ENCODE assay signal across 10 cellular contexts in the genomic region with DNA sequence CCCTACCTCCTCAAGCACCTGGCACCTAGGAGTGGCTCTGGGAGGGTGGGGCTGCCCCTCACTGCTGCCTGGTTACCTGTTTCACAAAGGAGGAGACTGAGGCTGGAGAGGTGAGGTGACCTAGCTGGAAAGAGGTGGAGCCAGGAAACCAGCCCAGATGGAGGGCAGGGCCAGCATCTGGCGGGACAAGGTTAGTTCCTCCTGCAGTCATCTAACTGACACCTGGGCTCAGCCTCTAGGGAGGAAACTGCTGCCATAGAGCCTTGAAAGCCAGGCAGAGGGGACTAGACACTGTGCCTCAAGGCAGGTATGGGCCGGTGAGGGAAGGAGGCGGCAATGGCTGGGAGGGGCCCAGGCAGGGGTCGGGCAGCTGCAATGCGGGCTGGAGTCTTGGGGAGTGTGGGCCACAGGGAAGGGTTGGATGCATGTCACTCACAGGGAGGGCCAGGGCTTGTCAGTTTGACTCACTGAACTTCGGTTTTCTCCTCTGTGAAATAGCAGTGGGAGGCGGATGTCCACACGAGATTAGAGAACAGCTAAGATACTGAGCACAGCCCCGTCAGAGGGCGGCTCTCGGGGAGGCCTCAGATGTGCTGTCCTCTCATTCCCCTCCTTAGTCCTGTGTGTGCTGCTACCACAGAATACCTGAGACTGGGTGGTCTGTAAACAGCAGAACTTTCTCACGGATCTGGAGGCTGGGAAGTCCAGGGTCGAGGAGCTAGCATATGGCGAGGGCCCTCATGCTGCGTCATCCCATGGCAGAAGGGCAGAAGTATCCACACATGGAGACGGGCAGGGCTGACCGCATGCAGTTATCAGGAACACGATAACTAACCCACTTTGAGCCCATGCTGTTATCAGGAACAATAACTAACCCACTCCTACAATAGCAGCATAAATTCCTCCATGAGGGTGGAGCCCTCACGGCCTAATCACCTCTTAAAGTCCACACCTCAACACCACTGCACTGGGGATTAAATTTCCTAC. TPM values are rescaled to one million over a fixed set of nuclear protein-coding genes. Genes with fewer than 3 reads are reported as not detected.
A peak's percentile ranks its signal among the peaks of the same experiment; 100 is the strongest.
DNase-seq lines count a peak whose midpoint lies in the region; ATAC-seq and TF ChIP-seq lines count a peak whose summit lies in the region.
"Had no signal": no experiment of that assay in that cellular context is flagged by ENCODE, and none has a peak within 500 bp of the region (broad histone marks: within the 10 kb centered on the region; RNA-seq: fewer than 3 reads in every experiment).

No MANE protein-coding gene starts in this region.

- H3K9me3 ChIP-seq in BLaER1, result no peaks in the 10 kb centered on the region
- H3K9me3 ChIP-seq in mucosa of descending colon, result no peaks in the 10 kb centered on the region

- H3K4me3 ChIP-seq in BLaER1, result no peak overlapping the region; the same call in 1 of the 2 replicates
- no peak overlapping the region for H3K4me3 ChIP-seq in mucosa of descending colon

- peak overlapping the region; percentile 86 for H3K4me2 ChIP-seq in BLaER1

- H3K27ac ChIP-seq in BLaER1, result peak overlapping the region; percentile 80

- H3K36me3 ChIP-seq in BLaER1 (no peaks in the 10 kb centered on the region; the same call in 1 of the 2 replicates), mucosa of descending colon (ENCODE audit: low read depth) (no peaks in the 10 kb centered on the region)

- in situ Hi-C loops in ACHN (cut with HindIII; ENCODE audit: low pct_ligation_motif_present, low pct_unique_long_range_greater_than_20kb, low sequenced_read_pairs), result no loop called here

- peak in 74 of 76 experiments; percentile 67 to 94 (median 87) for DNase-seq in HUDEP-2 (lab: John Stamatoyannopoulos, UW; ENCODE audit: unreplicated experiment in 76 of 76)
- DNase-seq in amniotic epithelial cell (ENCODE audit: low read depth), result peak; percentile 92
- DNase-seq in mucosa of descending colon, result peak; percentile 79 to 86 (median 82)
- no peak for DNase-seq in GM20000 (ENCODE audit: low spot score)
- DNase-seq in NCI-H1436 (lab: John Stamatoyannopoulos, UW), result no peak
- no peak for DNase-seq in ACHN
- DNase-seq: central memory CD4-positive, alpha-beta T cell; T-helper 9 cell had no signal

- TF ChIP-seq CTCF in mucosa of descending colon (IDR thresholded peaks at IDR 0.05) (no peak), GM20000 (IDR thresholded peaks at IDR 0.05; ENCODE audit: extremely low read depth, missing control alignments) (no peak)

- ATAC-seq in mucosa of descending colon (peak; percentile 83), HG02642 (IDR thresholded peaks at IDR 0.05; ENCODE audit: poor library complexity, unreplicated experiment) (no peak)

- H4K20me1 ChIP-seq in BLaER1, result peaks cover 15% of the 10 kb centered on the region

- H3K4me1 ChIP-seq in BLaER1 (peaks cover 86% of the 10 kb centered on the region), mucosa of descending colon (ENCODE audit: low read depth) (peaks cover 37% of the 10 kb centered on the region)

- H3K9ac ChIP-seq in BLaER1, result peak overlapping the region; percentile 42; the same call in 1 of the 2 replicates

- no peaks in the 10 kb centered on the region for H3K27me3 ChIP-seq in BLaER1

- intact Hi-C loops in mucosa of descending colon (cut with DNase I, micrococcal nuclease), result no loop called here

RNA-seq across cellular contexts. Expression of a gene that starts 16.1 kb away (rescaled TPM):
- total RNA-seq in mucosa of descending colon, result 1 to 10 TPM; 5.1 to 8.5 (median 6.5) TPM

RNA-seq across cellular contexts. Expression of a gene that starts 29.2 kb away (rescaled TPM):
- 10 to 100 TPM; 29.8 to 38.4 (median 34.0) TPM for total RNA-seq in mucosa of descending colon

RNA-seq across cellular contexts. Expression of a gene that starts 47.5 kb away (rescaled TPM):
- total RNA-seq in mucosa of descending colon, result 100 to 1,000 TPM; 201 to 581 (median 205) TPM

RNA-seq across cellular contexts. Expression of a gene that starts 59.7 kb away (rescaled TPM):
- 10 to 100 TPM; 59.1 to 77.7 (median 61.2) TPM for total RNA-seq in mucosa of descending colon

Comparison
In these comparisons a context has a peak if more than half of its experiments do, and no peak if none do; other contexts are left out.
1. DNase-seq: peak in HUDEP-2 (74 of 76), amniotic epithelial cell (single experiment) and mucosa of descending colon (3 of 3); none in GM20000 (single experiment), NCI-H1436 (single experiment) and ACHN (single experiment).